ENCODE assay signal across 17 cellular contexts in the genomic region with DNA sequence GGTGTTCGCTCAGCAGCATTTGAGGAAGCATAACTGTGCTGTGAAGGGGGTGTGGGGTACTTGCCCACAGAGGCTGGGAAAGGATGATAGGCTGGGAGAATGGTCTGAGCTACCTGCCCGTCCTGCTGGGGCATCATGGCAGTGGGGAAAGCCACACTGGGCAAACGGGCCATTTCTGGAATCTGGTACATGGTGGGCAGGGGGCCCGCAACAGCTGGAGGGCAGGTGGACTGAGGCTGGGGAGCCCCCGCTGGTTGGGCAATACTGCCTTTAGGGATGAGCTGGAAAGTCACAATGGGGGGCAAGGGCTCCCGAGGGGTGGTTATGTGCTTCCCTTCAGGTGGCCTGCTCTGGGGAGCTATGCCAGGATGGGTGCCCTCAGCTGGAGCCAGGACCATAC. TPM values are rescaled to one million over a fixed set of nuclear protein-coding genes. Genes with fewer than 3 reads are reported as not detected.
DNase-seq lines count a peak whose midpoint lies in the region; ATAC-seq and TF ChIP-seq lines count a peak whose summit lies in the region.
"Had no signal": no experiment of that assay in that cellular context is flagged by ENCODE, and none has a peak within 500 bp of the region (broad histone marks: within the 10 kb centered on the region; RNA-seq: fewer than 3 reads in every experiment).

No MANE protein-coding gene starts in this region.

- peak; percentile 26 to 36 for ATAC-seq in natural killer cell treated with Interleukin-12 subunit alpha and Interleukin-12 subunit beta and Interleukin-15 and Interleukin-18, amount 100 ng/mL, for 72 hours
- ATAC-seq in natural killer cell (no peak), sciatic nerve (peak; percentile 23), HG02678 (IDR thresholded peaks at IDR 0.05; ENCODE audit: unreplicated experiment) (no peak)
- ATAC-seq: CD8-positive, alpha-beta T cell had no signal

- H3K27ac Mint-ChIP-seq in natural killer cell treated with Interleukin-12 subunit alpha and Interleukin-12 subunit beta and Interleukin-15 and Interleukin-18, amount 100 ng/mL, for 72 hours: peak overlapping the region in 1 of 2 donors; percentile 61
- H3K27ac Mint-ChIP-seq in natural killer cell (no peak overlapping the region), glutamatergic neuron (ENCODE audit: unreplicated experiment) (peak overlapping the region; percentile 44)
- H3K27ac Mint-ChIP-seq: B cell; CD8-positive, alpha-beta T cell had no signal

- intact Hi-C loops in natural killer cell (cut with micrococcal nuclease) (no loop called here), sciatic nerve (cut with DNase I) (loop anchor here (5.0 kb wide), 1 partner anchor 1773 kb away; no protein-coding TSS in a partner anchor)

- no peak overlapping the region for H3K4me3 Mint-ChIP-seq in natural killer cell treated with Interleukin-12 subunit alpha and Interleukin-12 subunit beta and Interleukin-15 and Interleukin-18, amount 100 ng/mL, for 72 hours
- H3K4me3 Mint-ChIP-seq in natural killer cell: no peak overlapping the region
- H3K4me3 Mint-ChIP-seq in glutamatergic neuron (ENCODE audit: unreplicated experiment): no peak overlapping the region
- H3K4me3 Mint-ChIP-seq: B cell; CD8-positive, alpha-beta T cell; H9 had no signal

- H3K27me3 Mint-ChIP-seq in natural killer cell treated with Interleukin-12 subunit alpha and Interleukin-12 subunit beta and Interleukin-15 and Interleukin-18, amount 100 ng/mL, for 72 hours: no peaks in the 10 kb centered on the region
- H3K27me3 Mint-ChIP-seq in natural killer cell (ENCODE audit: low read depth in 2 of 2) (no peaks in the 10 kb centered on the region), glutamatergic neuron (ENCODE audit: unreplicated experiment) (no peaks in the 10 kb centered on the region)
- H3K27me3 Mint-ChIP-seq: B cell had no signal

- peaks cover 5% of the 10 kb centered on the region in 2 donors for H3K4me1 Mint-ChIP-seq in natural killer cell treated with Interleukin-12 subunit alpha and Interleukin-12 subunit beta and Interleukin-15 and Interleukin-18, amount 100 ng/mL, for 72 hours (ENCODE audit: low read depth in 2 of 2)
- H3K4me1 Mint-ChIP-seq in natural killer cell (peaks cover 5% of the 10 kb centered on the region in 2 donors), glutamatergic neuron (ENCODE audit: low read depth, unreplicated experiment) (peaks cover 1% of the 10 kb centered on the region)
- H3K4me1 Mint-ChIP-seq: B cell had no signal

- no peak for TF ChIP-seq CTCF in natural killer cell (IDR thresholded peaks at IDR 0.05)
- no peak for TF ChIP-seq CTCF in glutamatergic neuron (IDR thresholded peaks at IDR 0.05; ENCODE audit: partially characterized antibody, unreplicated experiment)

- peaks cover 35% of the 10 kb centered on the region for H3K36me3 Mint-ChIP-seq in natural killer cell treated with Interleukin-12 subunit alpha and Interleukin-12 subunit beta and Interleukin-15 and Interleukin-18, amount 100 ng/mL, for 72 hours
- peaks cover 16% of the 10 kb centered on the region for H3K36me3 Mint-ChIP-seq in natural killer cell
- peaks cover 10% of the 10 kb centered on the region for H3K36me3 Mint-ChIP-seq in glutamatergic neuron (ENCODE audit: unreplicated experiment)

- no peaks in the 10 kb centered on the region for H3K9me3 Mint-ChIP-seq in natural killer cell treated with Interleukin-12 subunit alpha and Interleukin-12 subunit beta and Interleukin-15 and Interleukin-18, amount 100 ng/mL, for 72 hours
- H3K9me3 Mint-ChIP-seq in natural killer cell (no peaks in the 10 kb centered on the region), glutamatergic neuron (ENCODE audit: unreplicated experiment) (no peaks in the 10 kb centered on the region)
- H3K9me3 Mint-ChIP-seq: CD8-positive, alpha-beta T cell; H9 had no signal

- no peak for DNase-seq in natural killer cell treated with Interleukin-12 subunit alpha and Interleukin-12 subunit beta and Interleukin-15 and Interleukin-18, amount 100 ng/mL, for 72 hours (ENCODE audit: low spot score)
- DNase-seq in natural killer cell (no peak), glutamatergic neuron (no peak), sciatic nerve (ENCODE audit: low spot score) (no peak), hepatic stellate cell (ENCODE audit: low spot score) (no peak), NCI-H1694 (lab: John Stamatoyannopoulos, UW) (no peak)
- DNase-seq: 8988T; Calu3; CD8-positive, alpha-beta T cell; DMS79 treated with DMSO at 0.1 percent for 48 hours; GF-D8; H9 had no signal

RNA-seq across cellular contexts. Expression of gene ADAM30, which starts 19.2 kb away (rescaled TPM):
- not detected for total RNA-seq in natural killer cell treated with Interleukin-12 subunit alpha and Interleukin-12 subunit beta and Interleukin-15 and Interleukin-18, amount 100 ng/mL, for 72 hours
- total RNA-seq in natural killer cell (under 1 TPM in 1 of 3 donors, not detected in 2; 0.13 TPM), glutamatergic neuron (ENCODE audit: unreplicated experiment) (not detected), sciatic nerve (not detected)
- total RNA-seq: A673; B cell; Calu3; CD8-positive, alpha-beta T cell; H1; H9; HT-29 had no signal

Comparison
In these comparisons a context has a peak if more than half of its experiments do, and no peak if none do; other contexts are left out.
1. ATAC-seq: peak in natural killer cell treated with Interleukin-12 subunit alpha and Interleukin-12 subunit beta and Interleukin-15 and Interleukin-18, amount 100 ng/mL, for 72 hours (2 of 2) and sciatic nerve (single experiment); none in natural killer cell (0 of 3) and HG02678 (single experiment).